Comparison of ENCODE assay signal across 1 cellular context in genomic region chr7:112163021-112163310, GRCh38.
TF ChIP-seq lines count a peak whose summit lies in the region.

No MANE protein-coding gene starts in this region.

TF ChIP-seq in H1, 55 proteins besides CTCF, POLR2A, EP300 and RAD21:
- TF ChIP-seq SIX5 (IDR thresholded peaks at IDR 0.05; ENCODE audit: low read depth, low read length) (no peak), TAF7 (optimal IDR thresholded peaks at IDR 0.05; ENCODE audit: borderline replicate concordance, low read depth, low read length) (no peak), KDM1A (IDR thresholded peaks at IDR 0.05; ENCODE audit: borderline replicate concordance, low read length) (no peak), BRCA1 (IDR thresholded peaks at IDR 0.05; ENCODE audit: low read depth, low read length) (no peak)
